ENCODE assay signal across 19 cellular contexts in genomic region chr3:35970793-35971192, GRCh38.
"Had no signal": no experiment of that assay in that cellular context is flagged by ENCODE, and none has a peak within 500 bp of the region (broad histone marks: within the 10 kb centered on the region; RNA-seq: fewer than 3 reads in every experiment).

No MANE protein-coding gene starts in this region.

- H3K27ac ChIP-seq: PC-9, Peyer's patch, SJCRH30 had no signal

- H3K36me3 ChIP-seq: MG63, Peyer's patch, SJCRH30 had no signal

- H3K27me3 ChIP-seq: MG63, Peyer's patch, SJCRH30 had no signal

- H3K4me1 ChIP-seq: Peyer's patch, SJCRH30 had no signal

- DNase-seq: KBM-7; MG63; NCI-H1092; NCI-H1436 treated with DMSO at 0.1 percent for 48 hours; NCI-H1694; NCI-H187 treated with DMSO at 0.1 percent for 48 hours; NCI-H2029 treated with DMSO at 0.1 percent for 48 hours; NCI-H2171 treated with DMSO at 0.1 percent for 48 hours; NCI-H345; NCI-H446 treated with DMSO at 0.1 percent for 48 hours; NCI-H510A treated with DMSO at 0.1 percent for 48 hours; NCI-H526; NCI-H748 treated with DMSO at 0.1 percent for 48 hours; NK-92 treated with Interleukin-12 subunit alpha and Interleukin-12 subunit beta, amount 100 ng/mL, for 24 hours; PC-9; Peyer's patch; SHP77 treated with DMSO at 0.1 percent for 48 hours; SJCRH30 had no signal

- H2AFZ ChIP-seq: PC-9 had no signal

- H3K9me3 ChIP-seq: MG63, Peyer's patch, SJCRH30 had no signal

- H3K4me2 ChIP-seq: PC-9 had no signal

- ATAC-seq: Right ventricle myocardium inferior had no signal

- H3K4me3 ChIP-seq: MG63, PC-9, Peyer's patch, SJCRH30 had no signal
